13 cellular contexts compared by ENCODE assay signal in genomic region chr12:123118397-123118945, GRCh38. TPM values are rescaled to one million over a fixed set of nuclear protein-coding genes. Genes with fewer than 3 reads are reported as not detected.
DNase-seq lines count a peak whose midpoint lies in the region; ATAC-seq, FAIRE-seq and TF ChIP-seq lines count a peak whose summit lies in the region.
"Had no signal": no experiment of that assay in that cellular context is flagged by ENCODE, and none has a peak within 500 bp of the region (broad histone marks: within the 10 kb centered on the region; RNA-seq: fewer than 3 reads in every experiment).

No MANE protein-coding gene starts in this region.

- POLR2A ChIA-PET in H1 (lab: Charles Lee; ENCODE audit: partially characterized antibody): interaction anchor here (1.4 to 1.8 kb wide), 2 partner anchors 8 to 11 kb away, joined by 3 to 5 read pairs; no protein-coding TSS in a partner anchor

- H3K9ac ChIP-seq in H1 (replicated peaks in 1 of 4; ENCODE audit: extremely low read depth in 1 of 4, low read depth in 3 of 4, low read length in 3 of 4) (no peak overlapping the region), smooth muscle cell (ENCODE audit: low read depth) (no peak overlapping the region)

- H3K79me2 ChIP-seq in H1 (ENCODE audit: control insufficient read depth in 1 of 2, insufficient read depth in 2 of 2, low read length in 2 of 2) (no peaks in the 10 kb centered on the region), smooth muscle cell (ENCODE audit: low read depth) (peaks cover 10% of the 10 kb centered on the region)

- no peak overlapping the region for H4K8ac ChIP-seq in H1 (ENCODE audit: extremely low read depth, insufficient read depth, low read length)

- H3K27ac ChIP-seq in H1 (ENCODE audit: low read depth, low read length) (no peak overlapping the region), smooth muscle cell (ENCODE audit: low read depth) (peak overlapping the region; percentile 4), heart right ventricle (peak overlapping the region in 1 of 10 donors; percentile 7), foreskin keratinocyte (no peak overlapping the region)
- H3K27ac ChIP-seq: 22Rv1 had no signal

- DNase-seq in DMS 273 (lab: John Stamatoyannopoulos, UW; ENCODE audit: unreplicated experiment): peak; percentile 13
- DNase-seq in DMS 273 treated with DMSO at 0.1 percent for 48 hours (lab: John Stamatoyannopoulos, UW): no peak
- DNase-seq in NCI-H510A (lab: John Stamatoyannopoulos, UW): peak; percentile 87
- no peak for DNase-seq in H1 (ENCODE audit: low read depth in 1 of 2, low spot score in 2 of 2)
- peak; percentile 29 for DNase-seq in smooth muscle cell (lab: John Stamatoyannopoulos, UW; ENCODE audit: unreplicated experiment)
- no peak for DNase-seq in heart right ventricle
- DNase-seq in foreskin keratinocyte: no peak
- DNase-seq in H54 (ENCODE audit: insufficient read length, low spot score): no peak
- DNase-seq: adrenal gland, dermis blood vessel endothelial cell, islet precursor cell, Kasumi-1 had no signal

- WGBS in H1 (ENCODE audit: extremely low coverage in 1 of 2, insufficient coverage in 1 of 2, insufficient read length in 1 of 2, insufficient replicate concordance in 2 of 2, low coverage in 1 of 2, low lambda C conversion rate in 2 of 2, missing lambda C conversion rate in 1 of 2), 2 experiments: 94% methylated on average over 9 of the region's 9 CpGs; no CpG with 5 or more reads in 1 of the 2 experiments
- 20% methylated on average over 9 of the region's 9 CpGs for WGBS in smooth muscle cell (ENCODE audit: low lambda C conversion rate)
- WGBS in heart right ventricle, 2 donors: 91 to 92% methylated on average over 9 of the region's 9 CpGs

- no peak overlapping the region for H2BK20ac ChIP-seq in H1 (ENCODE audit: low read length)

- H3K4me1 ChIP-seq in H1 (replicated peaks in 1 of 4; ENCODE audit: control insufficient read depth in 3 of 4, insufficient read depth in 4 of 4, low read length in 3 of 4) (peaks cover 0 to 3% (median 0%) of the 10 kb centered on the region in 4 experiments; a peak in 2 of 7 replicates), smooth muscle cell (ENCODE audit: low read depth) (no peaks in the 10 kb centered on the region), heart right ventricle (peaks cover 24 to 73% (median 58%) of the 10 kb centered on the region in 9 donors), foreskin keratinocyte (peaks cover 4% of the 10 kb centered on the region)

- H3K9me3 ChIP-seq in H1 (ENCODE audit: insufficient read depth in 2 of 2, low read depth in 1 of 2, low read length in 1 of 2) (no peaks in the 10 kb centered on the region), smooth muscle cell (replicated peaks; ENCODE audit: low read depth) (no peaks in the 10 kb centered on the region), heart right ventricle (no peaks in the 10 kb centered on the region)
- H3K9me3 ChIP-seq: adrenal gland had no signal

- H3K36me3 ChIP-seq in H1 (ENCODE audit: control insufficient read depth in 2 of 4, insufficient read depth in 4 of 4, low read length in 3 of 4): no peaks in the 10 kb centered on the region
- no peaks in the 10 kb centered on the region for H3K36me3 ChIP-seq in smooth muscle cell (ENCODE audit: low read depth)
- no peaks in the 10 kb centered on the region for H3K36me3 ChIP-seq in heart right ventricle
- H3K36me3 ChIP-seq: adrenal gland had no signal

- no peak for ATAC-seq in heart right ventricle
- ATAC-seq in foreskin keratinocyte: no peak

- H4K91ac ChIP-seq in H1 (replicated peaks; ENCODE audit: insufficient read length, low read length): peak overlapping the region; percentile 48

- H3K56ac ChIP-seq in H1 (replicated peaks; ENCODE audit: insufficient read length, low read depth, low read length): no peak overlapping the region

- intact Hi-C loops in heart right ventricle (cut with DNase I): loop anchor here in 1 of 10 donors (2.0 kb wide), 1 partner anchor 30 kb away; no protein-coding TSS in a partner anchor

- H3K14ac ChIP-seq in H1 (ENCODE audit: insufficient read length): no peak overlapping the region

- H2AK5ac ChIP-seq in H1 (ENCODE audit: low read depth, low read length): peak overlapping the region; percentile 59

- no peak overlapping the region for H3K4me2 ChIP-seq in H1 (ENCODE audit: insufficient read depth in 1 of 2, low read depth in 2 of 2, low read length in 2 of 2)
- H3K4me2 ChIP-seq in smooth muscle cell: no peak overlapping the region

- H4K5ac ChIP-seq in H1 (ENCODE audit: insufficient read length, low read depth, low read length): no peak overlapping the region

- no peak overlapping the region; a peak in 1 of 8 replicates for H3K4me3 ChIP-seq in H1 (ENCODE audit: extremely low read depth in 1 of 4, insufficient read depth in 2 of 4, low read depth in 3 of 4, low read length in 4 of 4)
- no peak overlapping the region for H3K4me3 ChIP-seq in smooth muscle cell
- H3K4me3 ChIP-seq in heart right ventricle: no peak overlapping the region
- H3K4me3 ChIP-seq: adrenal gland had no signal

- no peak for FAIRE-seq in H1 (lab: Jason Lieb, UNC)
- FAIRE-seq in H54 (lab: Jason Lieb, UNC): no peak

- peak overlapping the region; percentile 61; the same call in 1 of the 2 replicates for H2BK5ac ChIP-seq in H1 (ENCODE audit: low read depth, low read length)

- no peaks in the 10 kb centered on the region for H3F3A ChIP-seq in smooth muscle cell (ENCODE audit: low read depth)

- H4K20me1 ChIP-seq in H1 (replicated peaks in 1 of 2; ENCODE audit: control insufficient read depth in 1 of 2, insufficient read depth in 2 of 2, low read length in 2 of 2) (peaks cover 0 to 2% of the 10 kb centered on the region in 2 experiments), smooth muscle cell (ENCODE audit: low read depth) (peaks cover 44% of the 10 kb centered on the region)

- no peak overlapping the region for H3K23ac ChIP-seq in H1 (ENCODE audit: insufficient read length)

- no peak for TF ChIP-seq CTCF in H1 (IDR thresholded peaks at IDR 0.05; ENCODE audit: control extremely low read depth in 1 of 3, insufficient read depth in 1 of 3, low read depth in 1 of 3, low read length in 3 of 3)
- no peak for TF ChIP-seq CTCF in smooth muscle cell (IDR thresholded peaks at IDR 0.05; ENCODE audit: borderline replicate concordance, insufficient read depth, poor library complexity, severe bottlenecking)
- TF ChIP-seq CTCF in heart right ventricle (IDR thresholded peaks at IDR 0.05): no peak
- no peak for TF ChIP-seq CTCF in foreskin keratinocyte (conservative IDR thresholded peaks at IDR 0.05)

- H2BK12ac ChIP-seq in H1 (ENCODE audit: low read depth, low read length): no peak overlapping the region

- no peak for TF ChIP-seq RAD21 in H1 (IDR thresholded peaks at IDR 0.05 in 1 of 2, conservative IDR thresholded peaks at IDR 0.05 in 1 of 2; ENCODE audit: low read depth in 2 of 2, low read length in 2 of 2)

- no peaks in the 10 kb centered on the region for H3K23me2 ChIP-seq in H1 (ENCODE audit: low read depth, low read length)

- TF ChIP-seq POLR2A in H1 (IDR thresholded peaks at IDR 0.05; ENCODE audit: control extremely low read depth in 1 of 2, low read depth in 2 of 2, low read length in 2 of 2) (no peak), H54 (IDR thresholded peaks at IDR 0.05; ENCODE audit: low read depth, low read length) (no peak)

- H3K27me3 ChIP-seq in H1 (replicated peaks in 1 of 4; ENCODE audit: control insufficient read depth in 3 of 4, extremely low read depth in 1 of 4, insufficient read depth in 3 of 4, low read length in 3 of 4) (peaks cover 0 to 4% (median 0%) of the 10 kb centered on the region in 4 experiments; a peak in 2 of 7 replicates), smooth muscle cell (ENCODE audit: low read depth) (no peaks in the 10 kb centered on the region), heart right ventricle (no peaks in the 10 kb centered on the region), foreskin keratinocyte (no peaks in the 10 kb centered on the region)
- H3K27me3 ChIP-seq: adrenal gland had no signal

- CTCF ChIA-PET in H1 (lab: Charles Lee; ENCODE audit: partially characterized antibody): interaction anchor here (0.8 to 2.0 kb wide), 8 partner anchors 14 to 140 kb away, joined by 3 to 9 read pairs (median 3); no protein-coding TSS in a partner anchor

- no peak overlapping the region for H2BK120ac ChIP-seq in H1 (replicated peaks; ENCODE audit: low read depth, low read length)

- H3K79me1 ChIP-seq in H1 (ENCODE audit: low read depth, low read length): no peaks in the 10 kb centered on the region

- no peak for TF ChIP-seq EP300 in H1 (IDR thresholded peaks at IDR 0.05; ENCODE audit: borderline replicate concordance in 1 of 2, low read depth in 2 of 2, low read length in 2 of 2)

- no peak overlapping the region for H2BK15ac ChIP-seq in H1 (ENCODE audit: low read length)

- no peak overlapping the region for H3K18ac ChIP-seq in H1 (ENCODE audit: extremely low read depth, low read length)

- no peak overlapping the region for H2AFZ ChIP-seq in H1 (ENCODE audit: low read length)
- H2AFZ ChIP-seq in smooth muscle cell (ENCODE audit: low read depth): no peak overlapping the region

- H3K4ac ChIP-seq in H1 (replicated peaks; ENCODE audit: insufficient read length, low read depth, low read length): no peak overlapping the region

TF ChIP-seq in H1, 55 proteins besides CTCF, POLR2A, EP300 and RAD21 (continues in another document):
- TF ChIP-seq JUND (IDR thresholded peaks at IDR 0.05; ENCODE audit: low read length): no peak
- no peak for TF ChIP-seq TCF12 (IDR thresholded peaks at IDR 0.05; ENCODE audit: low read depth, low read length)
- no peak for TF ChIP-seq GTF2F1 (IDR thresholded peaks at IDR 0.05; ENCODE audit: borderline replicate concordance, low read depth, low read length)
- TF ChIP-seq CEBPB (IDR thresholded peaks at IDR 0.05; ENCODE audit: low read depth, low read length): no peak

RNA-seq across cellular contexts. Expression of gene PITPNM2, which starts 32.4 kb away (rescaled TPM):
- total RNA-seq in H1 (2021; fragmentation: NEBNext Ultra II Directional; extraction: Animal tissue kit (Norgen Biotek cat#: 25700)): 2.3 and 3.4 TPM in 2 replicates
- polyA plus RNA-seq in H1 (2011; rRNA removed): 0.59 and 0.97 TPM in 2 replicates
- polyA plus RNA-seq in H1 (2011; cell fraction: cytosol; rRNA removed): 0.90 TPM
- polyA plus RNA-seq in H1 (2011; cell fraction: nucleus; rRNA removed): 3.2 TPM
- polyA plus RNA-seq in H1 (2012, experiment 1 of 2): 1.2 to 1.9 TPM (median 1.6 TPM) in 4 replicates
- polyA plus RNA-seq in H1 (2012, experiment 2 of 2): 0.87 TPM
- 1.4 TPM for polyA plus RNA-seq in H1 (2013, experiment 1 of 2)
- polyA plus RNA-seq in H1 (2013, experiment 2 of 2): 1.7 TPM
- polyA minus RNA-seq in H1 (2011; rRNA and poly(A)+ RNA removed): 1.0 and 1.1 TPM in 2 replicates
- polyA minus RNA-seq in H1 (2011; cell fraction: cytosol; rRNA and poly(A)+ RNA removed): 2.3 TPM
- 1.8 TPM for polyA minus RNA-seq in H1 (2011; cell fraction: nucleus; rRNA and poly(A)+ RNA removed)
- 1.3 TPM in 2 replicates for total RNA-seq in smooth muscle cell
- 1.7 and 2.0 TPM in 2 replicates for polyA plus RNA-seq in smooth muscle cell
- 10 to 100 TPM; 13.3 to 32.7 (median 18.7) TPM for total RNA-seq in heart right ventricle
- 10 to 100 TPM in 1 of 2 donors, 1 to 10 TPM in 1; 5.6 to 16.5 TPM for polyA plus RNA-seq in heart right ventricle
- 3.1 and 3.8 TPM in 2 replicates for total RNA-seq in foreskin keratinocyte
- 1.8 and 2.2 TPM in 2 replicates for polyA plus RNA-seq in foreskin keratinocyte

Comparison
In these comparisons a context has a peak if more than half of its experiments do, and no peak if none do; other contexts are left out.
1. DNase-seq: peak in DMS 273 (single experiment), NCI-H510A (single experiment) and smooth muscle cell (single experiment); none in DMS 273 treated with DMSO at 0.1 percent for 48 hours (single experiment), H1 (0 of 2), heart right ventricle (0 of 2), foreskin keratinocyte (0 of 2) and H54 (single experiment).